In the genomic region with DNA sequence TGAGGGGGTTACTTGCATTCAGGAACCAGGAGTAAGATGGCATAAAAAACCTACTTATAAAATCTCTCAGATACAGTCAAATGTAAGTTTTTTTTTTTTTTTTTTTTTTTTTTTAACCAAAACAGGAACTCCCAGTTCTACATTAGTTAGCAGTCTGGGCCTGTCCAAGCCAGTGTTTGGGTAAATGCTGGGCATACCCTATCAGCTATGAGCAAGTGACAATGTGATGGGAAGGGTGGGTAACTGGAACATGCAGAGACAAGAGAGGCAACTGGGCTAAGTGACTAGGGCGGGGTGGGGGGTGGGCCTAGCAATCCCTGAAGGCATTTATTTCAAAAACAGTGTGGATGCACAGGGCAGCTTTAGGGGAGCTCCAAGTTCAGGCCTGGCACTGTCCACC, we compare ENCODE assay signal across 13 cellular contexts. TPM values are rescaled to one million over a fixed set of nuclear protein-coding genes. Genes with fewer than 3 reads are reported as not detected.
A peak's percentile ranks its signal among the peaks of the same experiment; 100 is the strongest.
DNase-seq lines count a peak whose midpoint lies in the region; ATAC-seq, FAIRE-seq and TF ChIP-seq lines count a peak whose summit lies in the region.
"Had no signal": no experiment of that assay in that cellular context is flagged by ENCODE, and none has a peak within 500 bp of the region (broad histone marks: within the 10 kb centered on the region; RNA-seq: fewer than 3 reads in every experiment).

No MANE protein-coding gene starts in this region.

- peaks cover 21% of the 10 kb centered on the region for H3K36me3 ChIP-seq in CD4-positive, CD25-positive, alpha-beta regulatory T cell (ENCODE audit: control insufficient read depth, insufficient read depth, low read length)
- H3K36me3 ChIP-seq in MM.1S (replicated peaks; ENCODE audit: insufficient read depth, low read length), result no peaks in the 10 kb centered on the region
- H3K36me3 ChIP-seq in bronchial epithelial cell (ENCODE audit: control insufficient read depth, insufficient read depth, low read length), result peaks cover 6% of the 10 kb centered on the region
- peaks cover 5 to 8% of the 10 kb centered on the region in 2 donors for H3K36me3 ChIP-seq in ascending aorta

- H3K4me1 ChIP-seq in CD4-positive, CD25-positive, alpha-beta regulatory T cell (ENCODE audit: control insufficient read depth, insufficient read depth, low read length, poor library complexity, severe bottlenecking), result peaks cover 38% of the 10 kb centered on the region
- H3K4me1 ChIP-seq in MM.1S (ENCODE audit: low read length) (peaks cover 18% of the 10 kb centered on the region), ascending aorta (peaks cover 6 to 12% of the 10 kb centered on the region in 2 donors)

- H3K4me2 ChIP-seq in MM.1S (ENCODE audit: low read depth, low read length), result peak overlapping the region; percentile 73

- DNase-seq in CD4-positive, CD25-positive, alpha-beta regulatory T cell, result no peak
- DNase-seq in MM.1S (no peak), bronchial epithelial cell (ENCODE audit: low read depth) (peak; percentile 90), neural crest cell (ENCODE audit: low read depth, low spot score) (no peak), ascending aorta (ENCODE audit: low spot score in 2 of 2) (no peak), iPS-NIHi11 (ENCODE audit: low spot score) (no peak), NCI-H446 treated with DMSO at 0.1 percent for 48 hours (lab: John Stamatoyannopoulos, UW) (no peak)
- DNase-seq: GOT3, NCI-H2107, nephron progenitor cell, Right ventricle myocardium superior had no signal

- peaks cover 46% of the 10 kb centered on the region for H3K79me2 ChIP-seq in MM.1S (ENCODE audit: low read length)

- peak overlapping the region in 2 of 3 donors; percentile 57 to 89 for H3K27ac Mint-ChIP-seq in CD4-positive, CD25-positive, alpha-beta regulatory T cell
- no peak overlapping the region for H3K27ac Mint-ChIP-seq in neural crest cell (ENCODE audit: unreplicated experiment)
- H3K27ac Mint-ChIP-seq: CD14-positive monocyte, nephron progenitor cell had no signal

- H3K9me2 ChIP-seq in MM.1S (replicated peaks; ENCODE audit: insufficient read depth, low read length), result no peaks in the 10 kb centered on the region

- intact Hi-C loops in ascending aorta (cut with DNase I), result loop anchor here (5.0 to 10.0 kb wide), 2 partner anchors 809 to 1307 kb away; partner anchors contain the start of genes PCSK5 and RFK

- H3K4me3 Mint-ChIP-seq in CD4-positive, CD25-positive, alpha-beta regulatory T cell, result peak overlapping the region; percentile 75 to 97 (median 86)
- peak overlapping the region; percentile 70 for H3K4me3 Mint-ChIP-seq in neural crest cell
- H3K4me3 Mint-ChIP-seq: CD14-positive monocyte, nephron progenitor cell had no signal

- H3K9me3 ChIP-seq in CD4-positive, CD25-positive, alpha-beta regulatory T cell (ENCODE audit: control insufficient read depth in 2 of 2, low read length in 2 of 2), result no peaks in the 10 kb centered on the region
- H3K9me3 ChIP-seq in MM.1S (replicated peaks; ENCODE audit: insufficient read depth, low read length), result no peaks in the 10 kb centered on the region
- H3K9me3 ChIP-seq in ascending aorta, result no peaks in the 10 kb centered on the region

- no peaks in the 10 kb centered on the region for H3K27me3 Mint-ChIP-seq in CD4-positive, CD25-positive, alpha-beta regulatory T cell
- peaks cover 28% of the 10 kb centered on the region for H3K27me3 Mint-ChIP-seq in neural crest cell (ENCODE audit: low read depth)

- H3K4me1 Mint-ChIP-seq in CD4-positive, CD25-positive, alpha-beta regulatory T cell, result peaks cover 8 to 58% (median 40%) of the 10 kb centered on the region in 4 donors
- H3K4me1 Mint-ChIP-seq in neural crest cell, result peaks cover 16% of the 10 kb centered on the region

- ATAC-seq in CD4-positive, CD25-positive, alpha-beta regulatory T cell (ENCODE audit: low read depth in 2 of 2), result no peak
- ATAC-seq in GM19328 (IDR thresholded peaks at IDR 0.05; ENCODE audit: unreplicated experiment), result no peak

- H4K20me1 ChIP-seq in MM.1S (ENCODE audit: insufficient read depth, low read length), result no peaks in the 10 kb centered on the region

- H2AFZ ChIP-seq in MM.1S (ENCODE audit: low read length), result no peak overlapping the region

- peak overlapping the region; percentile 99; the same call in 1 of the 2 replicates for H3K9ac ChIP-seq in MM.1S (ENCODE audit: low read length)

- H3K36me3 Mint-ChIP-seq in CD4-positive, CD25-positive, alpha-beta regulatory T cell, result peaks cover 12% of the 10 kb centered on the region
- no peaks in the 10 kb centered on the region for H3K36me3 Mint-ChIP-seq in neural crest cell (ENCODE audit: low read depth)

- no peak for TF ChIP-seq CTCF in MM.1S (IDR thresholded peaks at IDR 0.05; ENCODE audit: low read length)
- no peak for TF ChIP-seq CTCF in bronchial epithelial cell (IDR thresholded peaks at IDR 0.05; ENCODE audit: insufficient read depth, low read length, severe bottlenecking)
- TF ChIP-seq CTCF in neural crest cell (conservative IDR thresholded peaks at IDR 0.05), result no peak
- TF ChIP-seq CTCF in ascending aorta (IDR thresholded peaks at IDR 0.05), result no peak

- peak overlapping the region; percentile 85 for H3K4me3 ChIP-seq in CD4-positive, CD25-positive, alpha-beta regulatory T cell (ENCODE audit: low read depth, low read length)
- H3K4me3 ChIP-seq in MM.1S (ENCODE audit: low read length), result peak overlapping the region; percentile 88
- H3K4me3 ChIP-seq in bronchial epithelial cell (ENCODE audit: low read depth, low read length), result no peak overlapping the region
- peak overlapping the region in 1 of 2 donors; percentile 99 for H3K4me3 ChIP-seq in ascending aorta

- H3K9me3 Mint-ChIP-seq in CD4-positive, CD25-positive, alpha-beta regulatory T cell, result no peaks in the 10 kb centered on the region
- no peaks in the 10 kb centered on the region for H3K9me3 Mint-ChIP-seq in neural crest cell
- H3K9me3 Mint-ChIP-seq: CD14-positive monocyte, nephron progenitor cell had no signal

- H3K27me3 ChIP-seq in CD4-positive, CD25-positive, alpha-beta regulatory T cell (ENCODE audit: control insufficient read depth, insufficient read depth, low read length), result no peaks in the 10 kb centered on the region
- H3K27me3 ChIP-seq in MM.1S (replicated peaks; ENCODE audit: insufficient read depth, low read length) (no peaks in the 10 kb centered on the region), bronchial epithelial cell (ENCODE audit: control insufficient read depth, insufficient read depth, low read length) (no peaks in the 10 kb centered on the region), ascending aorta (no peaks in the 10 kb centered on the region)

- no peak overlapping the region for H3K27ac ChIP-seq in CD4-positive, CD25-positive, alpha-beta regulatory T cell (ENCODE audit: insufficient read depth, low read length, poor library complexity, severe bottlenecking)
- H3K27ac ChIP-seq in MM.1S (ENCODE audit: low read length), result peak overlapping the region; percentile 98; the same call in 1 of the 2 replicates
- no peak overlapping the region for H3K27ac ChIP-seq in ascending aorta

- no peak for FAIRE-seq in bronchial epithelial cell (lab: Jason Lieb, UNC)

- H3F3A ChIP-seq in MM.1S (ENCODE audit: insufficient read depth, low read length), result peaks cover 27% of the 10 kb centered on the region

RNA-seq across cellular contexts. Expression of gene NMRK1, which starts 2.3 kb away (rescaled TPM):
- 41.5 TPM for total RNA-seq in CD4-positive, CD25-positive, alpha-beta regulatory T cell
- 10 to 100 TPM; 41.5 to 55.0 (median 51.3) TPM for polyA plus RNA-seq in CD4-positive, CD25-positive, alpha-beta regulatory T cell
- 16.0 and 16.8 TPM in 2 replicates for total RNA-seq in bronchial epithelial cell
- 1.2 and 2.3 TPM in 2 replicates for total RNA-seq in neural crest cell
- total RNA-seq in ascending aorta, result 22.0 TPM

RNA-seq across cellular contexts. Expression of gene OSTF1, which starts 2.7 kb away (rescaled TPM):
- total RNA-seq in CD4-positive, CD25-positive, alpha-beta regulatory T cell, result 68.2 TPM
- polyA plus RNA-seq in CD4-positive, CD25-positive, alpha-beta regulatory T cell, result 100 to 1,000 TPM; 140 to 203 (median 162) TPM
- total RNA-seq in bronchial epithelial cell (71.1 and 103 TPM in 2 replicates), neural crest cell (4.4 and 5.0 TPM in 2 replicates), ascending aorta (25.1 TPM)

RNA-seq across cellular contexts. Expression of gene CARNMT1, which starts 57.5 kb away (rescaled TPM):
- 25.7 TPM for total RNA-seq in CD4-positive, CD25-positive, alpha-beta regulatory T cell
- polyA plus RNA-seq in CD4-positive, CD25-positive, alpha-beta regulatory T cell, result 10 to 100 TPM in 3 of 4 donors, 1 to 10 TPM in 1; 9.5 to 16.3 (median 11.5) TPM
- 20.1 and 28.4 TPM in 2 replicates for total RNA-seq in bronchial epithelial cell
- total RNA-seq in neural crest cell, result 19.6 and 20.1 TPM in 2 replicates
- 7.0 TPM for total RNA-seq in ascending aorta
